ENCODE assay signal across 8 cellular contexts in genomic region chr5:150487199-150488061, GRCh38. TPM values are rescaled to one million over a fixed set of nuclear protein-coding genes. Genes with fewer than 3 reads are reported as not detected.
DNase-seq lines count a peak whose midpoint lies in the region; ATAC-seq, FAIRE-seq and TF ChIP-seq lines count a peak whose summit lies in the region.

No MANE protein-coding gene starts in this region.

- TF ChIP-seq CTCF in GM12878 (IDR thresholded peaks at IDR 0.05 in 2 of 3, conservative IDR thresholded peaks at IDR 0.05 in 1 of 3; ENCODE audit: control insufficient read depth in 2 of 3, extremely low read depth in 1 of 3, insufficient read depth in 1 of 3, low read depth in 3 of 3, low read length in 3 of 3) = peak; percentile 18 to 41 (median 29); a peak in 3 of 6 replicates

- H3K9ac ChIP-seq in GM12878 (ENCODE audit: control insufficient read depth, insufficient read depth, low read length) = peak overlapping the region; percentile 80

- peak overlapping the region; percentile 54 for H3K4me3 Mint-ChIP-seq in activated naive CD4-positive, alpha-beta T cell treated with anti-CD3 and anti-CD28 coated beads, Interleukin-2, amount 10 ng/mL, durations not matched to agents 7 days and 5 days
- H3K4me3 Mint-ChIP-seq in immature natural killer cell = peak overlapping the region; percentile 72 to 85 (median 79)

- POLR2A ChIA-PET in GM12878 (lab: Charles Lee) = interaction anchor here (0.6 to 1.9 kb wide), 16 partner anchors 9 to 606 kb away, joined by 3 to 11 read pairs (median 4); partner anchors contain the start of genes CD74, DCTN4 and RPS14

- peak overlapping the region; percentile 88 for H3K4me3 ChIP-seq in GM12878
- peak overlapping the region; percentile 61 to 98 (median 86) for H3K4me3 ChIP-seq in skin epidermis

- SMC1A ChIA-PET in GM12878 (lab: Charles Lee; ENCODE audit: uncharacterized antibody, unreplicated experiment) = interaction anchor here (0.6 to 6.5 kb wide), 10 partner anchors 9 to 685 kb away, joined by 3 to 65 read pairs (median 6); partner anchors contain the start of gene RPS14

- TF ChIP-seq EP300 in GM12878 (IDR thresholded peaks at IDR 0.05; ENCODE audit: borderline replicate concordance in 1 of 2, control insufficient read depth in 1 of 2, low read depth in 2 of 2, low read length in 2 of 2) = no peak

- peaks cover 47% of the 10 kb centered on the region for H3K4me1 ChIP-seq in GM12878 (ENCODE audit: control insufficient read depth, insufficient read depth, low read length)

- H3K27me3 Mint-ChIP-seq in activated naive CD4-positive, alpha-beta T cell treated with anti-CD3 and anti-CD28 coated beads, Interleukin-2, amount 10 ng/mL, durations not matched to agents 7 days and 5 days = peaks cover 60% of the 10 kb centered on the region
- peaks cover 11 to 19% (median 16%) of the 10 kb centered on the region in 3 donors for H3K27me3 Mint-ChIP-seq in immature natural killer cell (ENCODE audit: low read depth in 3 of 3)

- peak; percentile 35; the same call in 1 of the 2 replicates for TF ChIP-seq RAD21 in GM12878 (IDR thresholded peaks at IDR 0.05; ENCODE audit: insufficient read depth, low read depth, low read length)

- peak overlapping the region; percentile 91 for H3K4me2 ChIP-seq in GM12878 (ENCODE audit: control insufficient read depth, insufficient read depth)

- in situ Hi-C loops in GM12878 (cut with MboI) = no loop called here

- intact Hi-C loops in GM12878 (cut with micrococcal nuclease; ENCODE audit: unreplicated experiment) = loop anchor here (2.0 to 10.0 kb wide), 4 partner anchors 27 to 297 kb away; no protein-coding TSS in a partner anchor

- no peak for TF ChIP-seq POLR2A in GM12878 (IDR thresholded peaks at IDR 0.05; ENCODE audit: low read depth, low read length)

- H3K27ac ChIP-seq in GM12878 (ENCODE audit: control insufficient read depth, insufficient read depth) (peak overlapping the region; percentile 72), skin epidermis (peak overlapping the region; percentile 55 to 99 (median 98))

- peaks cover 60% of the 10 kb centered on the region for H3K79me2 ChIP-seq in GM12878 (ENCODE audit: control insufficient read depth, insufficient read depth, low read length)

- no peak for DNase-seq in activated naive CD4-positive, alpha-beta T cell treated with anti-CD3 and anti-CD28 coated beads, Interleukin-2, amount 10 ng/mL, durations not matched to agents 7 days and 5 days
- DNase-seq in activated naive CD4-positive, alpha-beta T cell treated with anti-CD3 and anti-CD28 coated beads, Interleukin-2, amount 50 U/mL, for 16 hours = no peak
- DNase-seq in NCI-H524 treated with DMSO at 0.1 percent for 48 hours (lab: John Stamatoyannopoulos, UW) (peak; percentile 30), GM12878 (ENCODE audit: low read depth, low spot score) (no peak), immature natural killer cell (no peak)
- DNase-seq in activated CD4-positive, alpha-beta T cell treated with anti-CD3 and anti-CD28 coated beads, Interleukin-2, amount 50 U/mL, for 1 hour = no peak

- CTCF ChIA-PET in activated naive CD4-positive, alpha-beta T cell treated with anti-CD3 and anti-CD28 coated beads, Interleukin-2, amount 10 ng/mL, durations not matched to agents 7 days and 5 days (lab: Charles Lee) = interaction anchor here (1.2 kb wide), 2 partner anchors 23 to 88 kb away, joined by 3 read pairs; no protein-coding TSS in a partner anchor
- CTCF ChIA-PET in GM12878 (lab: Yijun Ruan, JAX) = interaction anchor here (0.7 to 8.4 kb wide), 14 partner anchors 9 to 89 kb away, joined by 3 to 132 read pairs (median 4); no protein-coding TSS in a partner anchor

- peak; percentile 54 for ATAC-seq in GM12878
- no peak for ATAC-seq in GM21737 (IDR thresholded peaks at IDR 0.05; ENCODE audit: unreplicated experiment)

- no TSS peak for BruUV-seq in GM12878 (replicated peaks; lab: Mats Ljungman, UMichigan)

- 77% methylated on average over 10 of the region's 10 CpGs for WGBS in GM12878 (ENCODE audit: insufficient coverage, insufficient replicate concordance, low lambda C conversion rate, missing lambda C conversion rate)

- no peaks in the 10 kb centered on the region for H3K27me3 ChIP-seq in GM12878 (replicated peaks in 1 of 2; ENCODE audit: control insufficient read depth in 2 of 2, insufficient read depth in 2 of 2, low read length in 1 of 2)

- no peaks in the 10 kb centered on the region for H3K36me3 Mint-ChIP-seq in activated naive CD4-positive, alpha-beta T cell treated with anti-CD3 and anti-CD28 coated beads, Interleukin-2, amount 10 ng/mL, durations not matched to agents 7 days and 5 days
- H3K36me3 Mint-ChIP-seq in immature natural killer cell = no peaks in the 10 kb centered on the region

- H3K9me3 Mint-ChIP-seq in activated naive CD4-positive, alpha-beta T cell treated with anti-CD3 and anti-CD28 coated beads, Interleukin-2, amount 10 ng/mL, durations not matched to agents 7 days and 5 days = no peaks in the 10 kb centered on the region
- H3K9me3 Mint-ChIP-seq in immature natural killer cell = no peaks in the 10 kb centered on the region

- H3K27ac Mint-ChIP-seq in activated naive CD4-positive, alpha-beta T cell treated with anti-CD3 and anti-CD28 coated beads, Interleukin-2, amount 10 ng/mL, durations not matched to agents 7 days and 5 days = peak overlapping the region; percentile 75
- peak overlapping the region in 5 of 6 donors; percentile 9 to 61 (median 39) for H3K27ac Mint-ChIP-seq in immature natural killer cell

- no peaks in the 10 kb centered on the region for H3K9me3 ChIP-seq in GM12878 (replicated peaks; ENCODE audit: control insufficient read depth, insufficient read depth, low read length)

- peaks cover 12% of the 10 kb centered on the region for H3K4me1 Mint-ChIP-seq in activated naive CD4-positive, alpha-beta T cell treated with anti-CD3 and anti-CD28 coated beads, Interleukin-2, amount 10 ng/mL, durations not matched to agents 7 days and 5 days
- peaks cover 9 to 14% of the 10 kb centered on the region in 2 donors for H3K4me1 Mint-ChIP-seq in immature natural killer cell

- peaks cover 0 to 4% of the 10 kb centered on the region in 2 experiments; a peak in 2 of 4 replicates for H3K36me3 ChIP-seq in GM12878 (ENCODE audit: control insufficient read depth in 2 of 2, insufficient read depth in 2 of 2, low read length in 1 of 2)

- peak overlapping the region; percentile 68; the same call in 1 of the 2 replicates for H2AFZ ChIP-seq in GM12878 (ENCODE audit: control insufficient read depth, low read depth, low read length)

- peak; percentile 41 for FAIRE-seq in GM12878 (lab: Jason Lieb, UNC)

- RAD21 ChIA-PET in GM12878 (lab: Charles Lee; ENCODE audit: unreplicated experiment) = interaction anchor here (0.5 to 10.2 kb wide), 11 partner anchors 12 to 359 kb away, joined by 3 to 143 read pairs (median 3); partner anchors contain the start of gene IRGM

- H4K20me1 ChIP-seq in GM12878 (ENCODE audit: control insufficient read depth, insufficient read depth) = no peaks in the 10 kb centered on the region

TF ChIP-seq in GM12878, 131 proteins besides CTCF, POLR2A, EP300 and RAD21 (continues in another document):
- no peak for TF ChIP-seq IRF4 (IDR thresholded peaks at IDR 0.05; ENCODE audit: low read depth, low read length)
- TF ChIP-seq ESRRA (IDR thresholded peaks at IDR 0.05; ENCODE audit: low read length) = peak; percentile 69; the same call in 1 of the 2 replicates
- peak; percentile 67; the same call in 1 of the 2 replicates for TF ChIP-seq TCF3 (IDR thresholded peaks at IDR 0.05; ENCODE audit: borderline replicate concordance, insufficient read depth, low read depth, low read length)
- TF ChIP-seq ZNF217 (IDR thresholded peaks at IDR 0.05) = peak; percentile 30; the same call in 1 of the 2 replicates
- TF ChIP-seq TCF12 (IDR thresholded peaks at IDR 0.05; ENCODE audit: low read depth, low read length) = 0 out of 2 replicates have a peak, but pooled peaks have one; percentile 43

RNA-seq across cellular contexts. Expression of gene NDST1, which starts 20.5 kb away (rescaled TPM):
- total RNA-seq in GM12878 (2013; cell fraction: nucleolus; rRNA removed) = 78.0 and 78.6 TPM in 2 replicates
- 15.4 and 16.7 TPM in 2 replicates for total RNA-seq in GM12878 (2014; rRNA removed)
- 8.4 and 10.1 TPM in 2 replicates for total RNA-seq in GM12878 (2014; rRNA removed; fragmentation: Illumina TruSeq; extraction: Trizol)
- total RNA-seq in GM12878 (2021) = 47.9 and 53.5 TPM in 2 replicates
- polyA plus RNA-seq in GM12878 (2011; ENCODE audit: low read depth) = 9.4 TPM
- polyA plus RNA-seq in GM12878 (2011; rRNA removed) = 8.1 and 15.0 TPM in 2 replicates
- polyA plus RNA-seq in GM12878 (2011; cell fraction: cytosol; rRNA removed) = 17.8 and 19.2 TPM in 2 replicates
- polyA plus RNA-seq in GM12878 (2011; cell fraction: nucleus; rRNA removed) = 38.6 and 41.7 TPM in 2 replicates
- polyA plus RNA-seq in GM12878 (2012) = 11.6 and 11.8 TPM in 2 replicates
- polyA plus RNA-seq in GM12878 (2014; fragmentation: Illumina TruSeq; extraction: Trizol) = 12.3 and 17.3 TPM in 2 replicates
- polyA plus RNA-seq in GM12878 (2014; fragmentation: Nextera tagmentation; extraction: Ambion mirVana) = under 1 TPM; 0.20 to 0.31 TPM
- 17.6 and 32.3 TPM in 2 replicates for polyA plus RNA-seq in GM12878 (2014; rRNA removed)
- 10 to 100 TPM in 1 of 2 experiments, 1 to 10 TPM in 1; 5.3 to 10.9 TPM for polyA plus RNA-seq in GM12878 (2016; fragmentation: Nextera tagmentation; extraction: Ambion mirVana)
- polyA minus RNA-seq in GM12878 (2011; rRNA and poly(A)+ RNA removed) = 28.4 and 33.3 TPM in 2 replicates
- polyA minus RNA-seq in GM12878 (2011; cell fraction: cytosol; rRNA and poly(A)+ RNA removed) = 11.8 and 12.6 TPM in 2 replicates
- 15.1 and 27.3 TPM in 2 replicates for polyA minus RNA-seq in GM12878 (2011; cell fraction: nucleus; rRNA and poly(A)+ RNA removed)
- 1 to 10 TPM; 1.2 to 3.2 (median 1.4) TPM for polyA plus RNA-seq in immature natural killer cell

RNA-seq across cellular contexts. Expression of gene RPS14, which starts 37.9 kb away (rescaled TPM):
- total RNA-seq in GM12878 (2013; cell fraction: nucleolus; rRNA removed) = 281 and 294 TPM in 2 replicates
- total RNA-seq in GM12878 (2014; rRNA removed) (3,103 and 3,139 TPM in 2 replicates), GM12878 (2014; rRNA removed; fragmentation: Illumina TruSeq; extraction: Trizol) (2,472 and 2,596 TPM in 2 replicates), GM12878 (2021) (3,369 and 3,514 TPM in 2 replicates)
- polyA plus RNA-seq in GM12878 (2011; ENCODE audit: low read depth) = 9,466 TPM
- polyA plus RNA-seq in GM12878 (2011; rRNA removed) (3,820 and 3,850 TPM in 2 replicates), GM12878 (2014; fragmentation: Illumina TruSeq; extraction: Trizol) (3,219 and 4,047 TPM in 2 replicates), GM12878 (2014; fragmentation: Nextera tagmentation; extraction: Ambion mirVana) (1,000 to 10,000 TPM; 2,295 to 2,356 TPM), GM12878 (2014; rRNA removed) (3,649 and 3,781 TPM in 2 replicates), GM12878 (2016; fragmentation: Nextera tagmentation; extraction: Ambion mirVana) (1,000 to 10,000 TPM; 2,318 to 2,319 TPM), immature natural killer cell (1,000 to 10,000 TPM; 3,321 to 6,011 (median 3,509) TPM)
- 6,340 and 8,149 TPM in 2 replicates for polyA plus RNA-seq in GM12878 (2011; cell fraction: cytosol; rRNA removed)
- polyA plus RNA-seq in GM12878 (2011; cell fraction: nucleus; rRNA removed) = 1,312 and 1,697 TPM in 2 replicates
- polyA plus RNA-seq in GM12878 (2012) = 4,574 and 5,154 TPM in 2 replicates
- polyA minus RNA-seq in GM12878 (2011; rRNA and poly(A)+ RNA removed) = 1,451 and 1,695 TPM in 2 replicates
- 359 and 410 TPM in 2 replicates for polyA minus RNA-seq in GM12878 (2011; cell fraction: cytosol; rRNA and poly(A)+ RNA removed)
- 135 and 152 TPM in 2 replicates for polyA minus RNA-seq in GM12878 (2011; cell fraction: nucleus; rRNA and poly(A)+ RNA removed)
